8 cellular contexts compared by ENCODE assay signal in the genomic region with DNA sequence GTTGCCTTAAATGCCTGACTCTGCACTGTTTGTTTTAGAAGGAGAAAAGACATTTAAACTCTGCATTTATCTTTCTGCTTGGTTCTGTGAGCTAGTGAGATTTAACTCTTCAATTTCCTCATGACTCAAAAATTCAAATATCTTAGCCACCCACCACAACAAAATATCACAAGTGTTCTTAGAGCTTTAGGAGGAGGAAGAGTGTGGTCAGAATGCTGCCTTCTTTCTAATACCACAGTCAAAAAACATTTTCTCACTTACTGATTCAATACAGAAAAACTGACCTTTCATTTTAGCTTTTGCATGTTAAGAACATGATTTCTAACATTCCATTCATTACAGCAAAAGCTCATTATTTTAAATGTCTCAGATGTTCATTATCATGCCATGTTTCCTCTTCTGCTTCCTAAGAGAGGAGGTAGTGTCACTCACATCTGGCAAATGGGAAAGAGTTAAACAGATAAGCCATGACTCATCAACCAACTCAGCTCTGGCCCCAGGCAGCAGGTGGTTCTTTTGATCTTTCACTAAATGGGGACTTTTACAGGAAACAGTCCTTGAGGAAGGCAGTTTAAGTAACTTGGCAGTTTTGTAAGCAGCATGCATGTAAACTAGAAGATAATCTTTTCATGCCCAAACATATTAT. TPM values are rescaled to one million over a fixed set of nuclear protein-coding genes. Genes with fewer than 3 reads are reported as not detected.
DNase-seq lines count a peak whose midpoint lies in the region; ATAC-seq and TF ChIP-seq lines count a peak whose summit lies in the region.

No MANE protein-coding gene starts in this region.

- H3K4me3 ChIP-seq in thyroid gland (replicated peaks in 1 of 3), result no peak overlapping the region

- H3K27me3 ChIP-seq in thyroid gland, result no peaks in the 10 kb centered on the region

- no peak for TF ChIP-seq CTCF in thyroid gland (IDR thresholded peaks at IDR 0.05)

- H3K4me1 ChIP-seq in thyroid gland, result peaks cover 10 to 21% of the 10 kb centered on the region in 2 donors

- no peaks in the 10 kb centered on the region for H3K36me3 ChIP-seq in thyroid gland

- ATAC-seq in GM18517 (IDR thresholded peaks at IDR 0.05; ENCODE audit: unreplicated experiment) (peak; percentile 87), HG02763 (IDR thresholded peaks at IDR 0.05; ENCODE audit: unreplicated experiment) (peak; percentile 90)

- no peak for TF ChIP-seq POLR2A in thyroid gland (IDR thresholded peaks at IDR 0.05)

- H3K27ac ChIP-seq in epithelial cell of prostate (peak overlapping the region; percentile 24), thyroid gland (no peak overlapping the region)

- peak; percentile 33 for DNase-seq in AG08396 (ENCODE audit: low spot score)
- DNase-seq in NCI-H2029 treated with DMSO at 0.1 percent for 48 hours (lab: John Stamatoyannopoulos, UW), result peak; percentile 81
- DNase-seq in epithelial cell of prostate (ENCODE audit: low read depth, low spot score), result peak; percentile 50
- no peak for DNase-seq in NCI-H1105 (lab: John Stamatoyannopoulos, UW)
- DNase-seq in thyroid gland, result no peak
- no peak for DNase-seq in mucosa of gallbladder (ENCODE audit: low spot score)

- no peaks in the 10 kb centered on the region for H3K9me3 ChIP-seq in thyroid gland

- intact Hi-C loops in thyroid gland (cut with DNase I), result loop anchor here (10.0 kb wide), 3 partner anchors 55 to 325 kb away; partner anchors contain the start of genes RNU6-7 and RNU6-8

RNA-seq across cellular contexts. Expression of gene RNU6-8, which starts 56.4 kb away (rescaled TPM):
- total RNA-seq in thyroid gland (not detected), mucosa of gallbladder (not detected)

RNA-seq across cellular contexts. Expression of gene RNU6-7, which starts 57.6 kb away (rescaled TPM):
- total RNA-seq in thyroid gland (not detected), mucosa of gallbladder (not detected)

Comparison
In these comparisons a context has a peak if more than half of its experiments do, and no peak if none do; other contexts are left out.
1. DNase-seq: peak in AG08396 (single experiment), NCI-H2029 treated with DMSO at 0.1 percent for 48 hours (single experiment) and epithelial cell of prostate (single experiment); none in NCI-H1105 (single experiment), thyroid gland (0 of 2) and mucosa of gallbladder (single experiment).